8 cellular contexts compared by ENCODE assay signal in genomic region chr19:8592231-8593009, GRCh38. TPM values are rescaled to one million over a fixed set of nuclear protein-coding genes. Genes with fewer than 3 reads are reported as not detected.
A peak's percentile ranks its signal among the peaks of the same experiment; 100 is the strongest.
DNase-seq lines count a peak whose midpoint lies in the region; ATAC-seq and TF ChIP-seq lines count a peak whose summit lies in the region.

No MANE protein-coding gene starts in this region.

- intact Hi-C loops in dorsolateral prefrontal cortex (cut with DNase I): no loop called here
- intact Hi-C loops in left lung (cut with DNase I): no loop called here

- peak; percentile 94 to 95 for DNase-seq in activated CD4-positive, alpha-beta T cell treated with anti-CD3 and anti-CD28 coated beads, Interleukin-2, amount 50 U/mL, for 4 hours
- DNase-seq in dorsolateral prefrontal cortex: peak; percentile 37 to 94 (median 86)
- DNase-seq in left lung: peak; percentile 88 to 92
- peak; percentile 84 to 92 (median 92) for DNase-seq in stimulated activated CD4-positive, alpha-beta T cell treated with anti-CD3 and anti-CD28 coated beads, Interleukin-1b, Interleukin-23, amount 100 ng/mL, for 24 hours (ENCODE audit: low read depth in 4 of 4, low spot score in 1 of 4)
- DNase-seq in NCI-H146 treated with DMSO at 0.1 percent for 48 hours (lab: John Stamatoyannopoulos, UW; ENCODE audit: unreplicated experiment): no peak

- no peak for TF ChIP-seq CTCF in dorsolateral prefrontal cortex (IDR thresholded peaks at IDR 0.05 in 54 of 56, conservative IDR thresholded peaks at IDR 0.05 in 2 of 56; ENCODE audit: low read depth in 1 of 56, partially characterized antibody in 56 of 56)
- no peak for TF ChIP-seq CTCF in left lung (IDR thresholded peaks at IDR 0.05)

- no peak overlapping the region for H3K27ac ChIP-seq in ACC112 (ENCODE audit: low read depth, low read length)
- H3K27ac ChIP-seq in dorsolateral prefrontal cortex: peak overlapping the region in 18 of 59 donors; percentile 2 to 75 (median 34)
- no peak overlapping the region for H3K27ac ChIP-seq in left lung

- peaks cover 6% of the 10 kb centered on the region; the same call in 1 of the 2 replicates for H3K27me3 ChIP-seq in ACC112 (ENCODE audit: insufficient read depth, low read length)
- H3K27me3 ChIP-seq in dorsolateral prefrontal cortex: peaks cover 0 to 24% (median 0%) of the 10 kb centered on the region in 45 donors
- H3K27me3 ChIP-seq in left lung: peaks cover 0 to 34% of the 10 kb centered on the region in 2 donors

- peak overlapping the region in 1 of 3 donors; percentile 53 for H3K27ac Mint-ChIP-seq in IgD-negative memory B cell

- peaks cover 0 to 10% of the 10 kb centered on the region in 2 donors for H3K9me3 ChIP-seq in left lung

- ATAC-seq in left lung: peak; percentile 88
- no peak for ATAC-seq in GM18909 (IDR thresholded peaks at IDR 0.05; ENCODE audit: poor library complexity, unreplicated experiment)

- H3K4me3 ChIP-seq in ACC112 (ENCODE audit: low read depth, low read length) (peak overlapping the region; percentile 70), dorsolateral prefrontal cortex (peak overlapping the region in 58 of 59 donors; percentile 18 to 64 (median 48)), left lung (peak overlapping the region; percentile 5 to 25)

- H3K79me2 ChIP-seq in ACC112 (ENCODE audit: control insufficient read depth, insufficient read depth, low read length, unreplicated experiment): no peaks in the 10 kb centered on the region

- peaks cover 40% of the 10 kb centered on the region for H3K27me3 Mint-ChIP-seq in IgD-negative memory B cell

- no peaks in the 10 kb centered on the region for H3K4me1 ChIP-seq in ACC112 (ENCODE audit: control insufficient read depth, insufficient read depth, low read length, unreplicated experiment)
- peaks cover 0 to 30% of the 10 kb centered on the region in 2 donors for H3K4me1 ChIP-seq in left lung

- peaks cover 3 to 12% (median 9%) of the 10 kb centered on the region in 3 donors for H3K9me3 Mint-ChIP-seq in IgD-negative memory B cell

- no peaks in the 10 kb centered on the region for H3K36me3 ChIP-seq in ACC112 (ENCODE audit: insufficient read depth, low read length)
- no peaks in the 10 kb centered on the region for H3K36me3 ChIP-seq in left lung

- peaks cover 0 to 7% (median 4%) of the 10 kb centered on the region in 3 donors for H3K4me1 Mint-ChIP-seq in IgD-negative memory B cell

- H3K36me3 Mint-ChIP-seq in IgD-negative memory B cell: peaks cover 2% of the 10 kb centered on the region

- H2AFZ ChIP-seq in ACC112 (ENCODE audit: low read length, unreplicated experiment): peak overlapping the region; percentile 25

- H3K4me3 Mint-ChIP-seq in IgD-negative memory B cell: peak overlapping the region; percentile 28 to 94 (median 74)

RNA-seq across cellular contexts. Expression of gene MYO1F, which starts 15.2 kb away (rescaled TPM):
- 40.9 TPM for polyA plus RNA-seq in IgD-negative memory B cell
- total RNA-seq in dorsolateral prefrontal cortex (10 to 100 TPM in 83 of 120 experiments, 1 to 10 TPM in 37; 3.6 to 34.3 (median 13.5) TPM), left lung (100 to 1,000 TPM in 1 of 2 donors, 10 to 100 TPM in 1; 42.6 to 161 TPM)

RNA-seq across cellular contexts. Expression of gene ADAMTS10, which starts 18.1 kb away (rescaled TPM):
- polyA plus RNA-seq in IgD-negative memory B cell: not detected
- total RNA-seq in dorsolateral prefrontal cortex (100 to 1,000 TPM in 8 of 120 experiments, 10 to 100 TPM in 112; 27.8 to 126 (median 69.0) TPM), left lung (10 to 100 TPM; 18.5 to 23.9 TPM)

RNA-seq across cellular contexts. Expression of gene NFILZ, which starts 38.0 kb away (rescaled TPM):
- not detected for polyA plus RNA-seq in IgD-negative memory B cell
- total RNA-seq in dorsolateral prefrontal cortex (not detected), left lung (not detected)

Comparison
In these comparisons a context has a peak if more than half of its experiments do, and no peak if none do; other contexts are left out.
1. H3K4me3 ChIP-seq: peak in every context shown above with its lines; median percentile 70 in ACC112; 48 in dorsolateral prefrontal cortex; 15 in left lung.